Comparison of ENCODE assay signal across 18 cellular contexts in genomic region chr14:52738409-52738808, GRCh38. TPM values are rescaled to one million over a fixed set of nuclear protein-coding genes. Genes with fewer than 3 reads are reported as not detected.
DNase-seq lines count a peak whose midpoint lies in the region; ATAC-seq and TF ChIP-seq lines count a peak whose summit lies in the region.
"Had no signal": no experiment of that assay in that cellular context is flagged by ENCODE, and none has a peak within 500 bp of the region (broad histone marks: within the 10 kb centered on the region; RNA-seq: fewer than 3 reads in every experiment).

No MANE protein-coding gene starts in this region.

- intact Hi-C loops in CD8-positive, alpha-beta T cell (cut with DNase I, micrococcal nuclease): loop anchor here in 1 of 2 experiments (5.0 to 10.0 kb wide), 3 partner anchors 41 to 874 kb away; partner anchors contain the start of genes DDHD1, ERO1A and GNG2

- H3K36me3 ChIP-seq in CD8-positive, alpha-beta T cell (ENCODE audit: insufficient read depth, low read length): no peaks in the 10 kb centered on the region

- H3K27me3 ChIP-seq in CD8-positive, alpha-beta T cell (ENCODE audit: insufficient read depth, low read length): no peaks in the 10 kb centered on the region

- H3K36me3 Mint-ChIP-seq in activated CD8-positive, alpha-beta memory T cell treated with anti-CD3 and anti-CD28 coated beads, Interleukin-2, amount 10 ng/mL, durations not matched to agents 7 days and 5 days: peaks cover 28% of the 10 kb centered on the region
- peaks cover 39% of the 10 kb centered on the region for H3K36me3 Mint-ChIP-seq in CD8-positive, alpha-beta T cell
- H3K36me3 Mint-ChIP-seq in T-cell (peaks cover 40% of the 10 kb centered on the region), immature natural killer cell (peaks cover 6 to 22% (median 14%) of the 10 kb centered on the region in 3 donors), glutamatergic neuron (ENCODE audit: unreplicated experiment) (no peaks in the 10 kb centered on the region)

- DNase-seq in activated CD8-positive, alpha-beta memory T cell treated with anti-CD3 and anti-CD28 coated beads, Interleukin-2, amount 10 ng/mL, durations not matched to agents 7 days and 5 days: no peak
- no peak for DNase-seq in activated CD8-positive, alpha-beta memory T cell treated with anti-CD3 and anti-CD28 coated beads for 24 hours
- DNase-seq in CD8-positive, alpha-beta T cell: no peak
- DNase-seq in T-cell: no peak
- DNase-seq in immature natural killer cell: no peak
- no peak for DNase-seq in islet precursor cell
- no peak for DNase-seq in NCI-H146 (lab: John Stamatoyannopoulos, UW)
- no peak for DNase-seq in glutamatergic neuron
- DNase-seq: ACHN; AML-193; GF-D8; GOT3; NCI-H1092; NCI-H2107; NCI-H526 treated with DMSO at 0.1 percent for 48 hours; NK-92 treated with Interleukin-12 subunit alpha and Interleukin-12 subunit beta, amount 100 ng/mL, for 24 hours; RPMI8226; SIG-M5 had no signal

- no peaks in the 10 kb centered on the region for H3K27me3 Mint-ChIP-seq in activated CD8-positive, alpha-beta memory T cell treated with anti-CD3 and anti-CD28 coated beads, Interleukin-2, amount 10 ng/mL, durations not matched to agents 7 days and 5 days
- no peaks in the 10 kb centered on the region for H3K27me3 Mint-ChIP-seq in CD8-positive, alpha-beta T cell (ENCODE audit: low read depth)
- H3K27me3 Mint-ChIP-seq in T-cell (no peaks in the 10 kb centered on the region), immature natural killer cell (ENCODE audit: low read depth in 3 of 3) (no peaks in the 10 kb centered on the region), glutamatergic neuron (ENCODE audit: unreplicated experiment) (peaks cover 2% of the 10 kb centered on the region)

- peak overlapping the region; percentile 59 for H3K27ac Mint-ChIP-seq in activated CD8-positive, alpha-beta memory T cell treated with anti-CD3 and anti-CD28 coated beads, Interleukin-2, amount 10 ng/mL, durations not matched to agents 7 days and 5 days
- peak overlapping the region; percentile 69 for H3K27ac Mint-ChIP-seq in CD8-positive, alpha-beta T cell
- H3K27ac Mint-ChIP-seq in T-cell: peak overlapping the region; percentile 89 to 98
- peak overlapping the region in 4 of 6 donors; percentile 13 to 84 (median 67) for H3K27ac Mint-ChIP-seq in immature natural killer cell
- no peak overlapping the region for H3K27ac Mint-ChIP-seq in glutamatergic neuron (ENCODE audit: unreplicated experiment)

- no peak overlapping the region for H3K4me3 ChIP-seq in CD8-positive, alpha-beta T cell (ENCODE audit: low read depth, low read length)

- H3K4me1 ChIP-seq in CD8-positive, alpha-beta T cell (ENCODE audit: insufficient read depth, low read length): peaks cover 63% of the 10 kb centered on the region

- POLR2A ChIA-PET in CD8-positive, alpha-beta T cell (lab: Charles Lee): interaction anchor here (0.6 to 1.7 kb wide), 2 partner anchors 8 to 17 kb away, joined by 3 to 4 read pairs; partner anchors contain the start of gene STYX
- POLR2A ChIA-PET in T-cell (lab: Charles Lee): interaction anchor here in 1 of 2 donors (0.6 kb wide), 1 partner anchor 26 kb away, joined by 4 read pairs; no protein-coding TSS in a partner anchor

- CTCF ChIA-PET in activated CD8-positive, alpha-beta memory T cell treated with anti-CD3 and anti-CD28 coated beads, Interleukin-2, amount 10 ng/mL, durations not matched to agents 7 days and 5 days (lab: Charles Lee): interaction anchor here (0.6 to 1.2 kb wide), 3 partner anchors 21 to 91 kb away, joined by 3 to 4 read pairs (median 4); no protein-coding TSS in a partner anchor
- CTCF ChIA-PET in CD8-positive, alpha-beta T cell (lab: Charles Lee): no interaction called here
- CTCF ChIA-PET in T-cell (lab: Charles Lee): interaction anchor here in 1 of 2 donors (0.6 to 0.9 kb wide), 2 partner anchors 25 to 66 kb away, joined by 3 read pairs; no protein-coding TSS in a partner anchor

- no peaks in the 10 kb centered on the region for H3K9me3 Mint-ChIP-seq in activated CD8-positive, alpha-beta memory T cell treated with anti-CD3 and anti-CD28 coated beads, Interleukin-2, amount 10 ng/mL, durations not matched to agents 7 days and 5 days (ENCODE audit: low read depth)
- H3K9me3 Mint-ChIP-seq in CD8-positive, alpha-beta T cell: peaks cover 2% of the 10 kb centered on the region
- H3K9me3 Mint-ChIP-seq in T-cell (peaks cover 0 to 2% (median 0%) of the 10 kb centered on the region in 3 donors), immature natural killer cell (no peaks in the 10 kb centered on the region), glutamatergic neuron (ENCODE audit: unreplicated experiment) (no peaks in the 10 kb centered on the region)

- no peaks in the 10 kb centered on the region for H3K9me3 ChIP-seq in CD8-positive, alpha-beta T cell (ENCODE audit: low read length)

- H3K27ac ChIP-seq in CD8-positive, alpha-beta T cell (ENCODE audit: low read depth, low read length): no peak overlapping the region

- peaks cover 50% of the 10 kb centered on the region for H3K4me1 Mint-ChIP-seq in activated CD8-positive, alpha-beta memory T cell treated with anti-CD3 and anti-CD28 coated beads, Interleukin-2, amount 10 ng/mL, durations not matched to agents 7 days and 5 days
- H3K4me1 Mint-ChIP-seq in CD8-positive, alpha-beta T cell (ENCODE audit: low read depth): peaks cover 81% of the 10 kb centered on the region
- H3K4me1 Mint-ChIP-seq in T-cell (peaks cover 88 to 93% (median 90%) of the 10 kb centered on the region in 3 donors), immature natural killer cell (peaks cover 44 to 87% of the 10 kb centered on the region in 2 donors), glutamatergic neuron (ENCODE audit: low read depth, unreplicated experiment) (peaks cover 3% of the 10 kb centered on the region)

- TF ChIP-seq CTCF in CD8-positive, alpha-beta T cell (IDR thresholded peaks at IDR 0.05): no peak
- no peak for TF ChIP-seq CTCF in glutamatergic neuron (IDR thresholded peaks at IDR 0.05; ENCODE audit: partially characterized antibody, unreplicated experiment)

- H3K4me3 Mint-ChIP-seq in activated CD8-positive, alpha-beta memory T cell treated with anti-CD3 and anti-CD28 coated beads, Interleukin-2, amount 10 ng/mL, durations not matched to agents 7 days and 5 days: no peak overlapping the region
- no peak overlapping the region for H3K4me3 Mint-ChIP-seq in CD8-positive, alpha-beta T cell
- H3K4me3 Mint-ChIP-seq in T-cell (peak overlapping the region in 2 of 3 donors; percentile 21 to 39), immature natural killer cell (no peak overlapping the region), glutamatergic neuron (ENCODE audit: unreplicated experiment) (no peak overlapping the region)

- ATAC-seq in activated CD8-positive, alpha-beta memory T cell treated with anti-CD3 and anti-CD28 coated beads, Interleukin-2, amount 10 ng/mL, durations not matched to agents 7 days and 5 days: no peak
- ATAC-seq in CD8-positive, alpha-beta T cell: no peak
- no peak for ATAC-seq in T-cell (replicated peaks in 1 of 4)

RNA-seq across cellular contexts. Expression of gene STYX, which starts 8.4 kb away (rescaled TPM):
- 10 to 100 TPM; 18.5 to 20.7 TPM for total RNA-seq in activated CD8-positive, alpha-beta memory T cell treated with anti-CD3 and anti-CD28 coated beads, Interleukin-2, amount 10 ng/mL, durations not matched to agents 7 days and 5 days
- 10 to 100 TPM; 15.9 to 16.6 TPM for total RNA-seq in CD8-positive, alpha-beta T cell
- total RNA-seq in T-cell (10 to 100 TPM; 29.6 to 40.0 (median 36.9) TPM), glutamatergic neuron (ENCODE audit: unreplicated experiment) (5.5 TPM)
- polyA plus RNA-seq in immature natural killer cell: 10 to 100 TPM; 10.6 to 14.8 (median 12.4) TPM

RNA-seq across cellular contexts. Expression of gene PSMC6, which starts 31.4 kb away (rescaled TPM):
- 10 to 100 TPM; 77.3 to 92.4 TPM for total RNA-seq in activated CD8-positive, alpha-beta memory T cell treated with anti-CD3 and anti-CD28 coated beads, Interleukin-2, amount 10 ng/mL, durations not matched to agents 7 days and 5 days
- total RNA-seq in CD8-positive, alpha-beta T cell: 100 to 1,000 TPM; 108 to 122 TPM
- total RNA-seq in T-cell (100 to 1,000 TPM in 2 of 5 donors, 10 to 100 TPM in 3; 71.4 to 103 (median 74.9) TPM), glutamatergic neuron (ENCODE audit: unreplicated experiment) (101 TPM)
- polyA plus RNA-seq in immature natural killer cell: 10 to 100 TPM; 47.4 to 67.9 (median 59.7) TPM

RNA-seq across cellular contexts. Expression of gene ERO1A, which starts 43.1 kb away (rescaled TPM):
- total RNA-seq in activated CD8-positive, alpha-beta memory T cell treated with anti-CD3 and anti-CD28 coated beads, Interleukin-2, amount 10 ng/mL, durations not matched to agents 7 days and 5 days: 100 to 1,000 TPM; 167 to 183 TPM
- total RNA-seq in CD8-positive, alpha-beta T cell: 10 to 100 TPM; 55.3 to 55.4 TPM
- total RNA-seq in T-cell (10 to 100 TPM; 62.7 to 97.3 (median 91.3) TPM), glutamatergic neuron (ENCODE audit: unreplicated experiment) (25.8 TPM)
- polyA plus RNA-seq in immature natural killer cell: 10 to 100 TPM; 19.3 to 25.8 (median 25.1) TPM

RNA-seq across cellular contexts. Expression of gene GNPNAT1, which starts 53.0 kb away (rescaled TPM):
- 10 to 100 TPM; 11.9 to 13.7 TPM for total RNA-seq in activated CD8-positive, alpha-beta memory T cell treated with anti-CD3 and anti-CD28 coated beads, Interleukin-2, amount 10 ng/mL, durations not matched to agents 7 days and 5 days
- total RNA-seq in CD8-positive, alpha-beta T cell: 1 to 10 TPM; 5.6 to 7.5 TPM
- total RNA-seq in T-cell (10 to 100 TPM in 1 of 5 donors, 1 to 10 TPM in 4; 6.9 to 10.7 (median 8.9) TPM), glutamatergic neuron (ENCODE audit: unreplicated experiment) (9.2 TPM)
- 10 to 100 TPM in 1 of 3 donors, 1 to 10 TPM in 2; 2.4 to 11.2 (median 6.5) TPM for polyA plus RNA-seq in immature natural killer cell

Comparison
In these comparisons a context has a peak if more than half of its experiments do, and no peak if none do; other contexts are left out.
1. H3K4me3 Mint-ChIP-seq: peak in T-cell (2 of 3); none in activated CD8-positive, alpha-beta memory T cell treated with anti-CD3 and anti-CD28 coated beads, Interleukin-2, amount 10 ng/mL, durations not matched to agents 7 days and 5 days (single experiment), CD8-positive, alpha-beta T cell (single experiment), immature natural killer cell (0 of 5) and glutamatergic neuron (single experiment).